Comparison of ENCODE assay signal across 1 cellular context in the genomic region with DNA sequence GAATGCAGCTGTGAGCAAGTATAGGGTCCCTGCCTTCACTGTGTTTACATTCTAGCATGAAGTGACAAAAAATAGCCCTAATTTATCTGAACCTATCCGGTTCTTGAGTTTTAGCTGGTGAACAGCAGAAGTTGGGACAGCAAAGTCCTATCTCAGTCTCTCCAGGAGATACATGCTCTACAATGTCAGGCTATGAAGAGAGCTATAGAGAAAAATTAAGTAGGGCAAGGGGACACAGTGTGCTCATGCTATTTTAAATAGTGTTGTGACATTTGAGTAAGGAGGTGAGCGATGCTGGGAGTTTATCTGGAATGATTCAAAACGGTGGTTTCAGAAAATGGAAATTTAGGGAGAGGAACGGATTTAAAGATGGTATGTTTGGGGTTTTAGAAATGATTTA.
A peak's percentile ranks its signal among the peaks of the same experiment; 100 is the strongest.
TF ChIP-seq lines count a peak whose summit lies in the region.

No MANE protein-coding gene starts in this region.

TF ChIP-seq in HepG2, 621 proteins besides CTCF, POLR2A, EP300 and RAD21 (continued from another document):
- TF ChIP-seq, protein P1, sequence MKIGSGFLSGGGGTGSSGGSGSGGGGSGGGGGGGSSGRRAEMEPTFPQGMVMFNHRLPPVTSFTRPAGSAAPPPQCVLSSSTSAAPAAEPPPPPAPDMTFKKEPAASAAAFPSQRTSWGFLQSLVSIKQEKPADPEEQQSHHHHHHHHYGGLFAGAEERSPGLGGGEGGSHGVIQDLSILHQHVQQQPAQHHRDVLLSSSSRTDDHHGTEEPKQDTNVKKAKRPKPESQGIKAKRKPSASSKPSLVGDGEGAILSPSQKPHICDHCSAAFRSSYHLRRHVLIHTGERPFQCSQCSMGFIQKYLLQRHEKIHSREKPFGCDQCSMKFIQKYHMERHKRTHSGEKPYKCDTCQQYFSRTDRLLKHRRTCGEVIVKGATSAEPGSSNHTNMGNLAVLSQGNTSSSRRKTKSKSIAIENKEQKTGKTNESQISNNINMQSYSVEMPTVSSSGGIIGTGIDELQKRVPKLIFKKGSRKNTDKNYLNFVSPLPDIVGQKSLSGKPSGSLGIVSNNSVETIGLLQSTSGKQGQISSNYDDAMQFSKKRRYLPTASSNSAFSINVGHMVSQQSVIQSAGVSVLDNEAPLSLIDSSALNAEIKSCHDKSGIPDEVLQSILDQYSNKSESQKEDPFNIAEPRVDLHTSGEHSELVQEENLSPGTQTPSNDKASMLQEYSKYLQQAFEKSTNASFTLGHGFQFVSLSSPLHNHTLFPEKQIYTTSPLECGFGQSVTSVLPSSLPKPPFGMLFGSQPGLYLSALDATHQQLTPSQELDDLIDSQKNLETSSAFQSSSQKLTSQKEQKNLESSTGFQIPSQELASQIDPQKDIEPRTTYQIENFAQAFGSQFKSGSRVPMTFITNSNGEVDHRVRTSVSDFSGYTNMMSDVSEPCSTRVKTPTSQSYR (CRISPR knock-in tag; IDR thresholded peaks at IDR 0.05; ENCODE audit: borderline replicate concordance): no peak
- TF ChIP-seq RBM22 (optimal IDR thresholded peaks at IDR 0.05; ENCODE audit: low read length) (peak; percentile 56), ZNF501 (CRISPR knock-in tag; IDR thresholded peaks at IDR 0.05) (no peak), NFKBIZ (CRISPR knock-in tag; IDR thresholded peaks at IDR 0.05) (no peak), TCF7L2 (IDR thresholded peaks at IDR 0.05; ENCODE audit: low read depth, low read length) (no peak)
TF ChIP-seq in HepG2: peak in this region for 1.
